8 cellular contexts compared by ENCODE assay signal in genomic region chr1:155080250-155081228, GRCh38. TPM values are rescaled to one million over a fixed set of nuclear protein-coding genes. Genes with fewer than 3 reads are reported as not detected.
A peak's percentile ranks its signal among the peaks of the same experiment; 100 is the strongest.
DNase-seq lines count a peak whose midpoint lies in the region; ATAC-seq, FAIRE-seq and TF ChIP-seq lines count a peak whose summit lies in the region.

No MANE protein-coding gene starts in this region.

- peaks cover 2% of the 10 kb centered on the region for H3K36me3 Mint-ChIP-seq in activated T-cell treated with anti-CD3 and anti-CD28 coated beads, Interleukin-2, amount 50 U/mL, for 24 hours (ENCODE audit: low read depth)

- no peak for FAIRE-seq in keratinocyte (lab: Jason Lieb, UNC)

- CTCF ChIA-PET in RWPE1 (lab: Yijun Ruan, JAX) = interaction anchor here (0.5 to 1.9 kb wide), 5 partner anchors 10 to 88 kb away, joined by 3 to 8 read pairs (median 4); partner anchors contain the start of gene EFNA4

- H3K9ac ChIP-seq in keratinocyte (ENCODE audit: control insufficient read depth, extremely low read depth, insufficient read depth, low read length) = peak overlapping the region; percentile 20

- dilution Hi-C loops in keratinocyte (cut with MboI; ENCODE audit: extremely low pct_ligation_motif_present, low sequenced_read_pairs) = no loop called here

- H3K4me1 Mint-ChIP-seq in activated T-cell treated with anti-CD3 and anti-CD28 coated beads, Interleukin-2, amount 50 U/mL, for 24 hours (ENCODE audit: low read depth) = peaks cover 50% of the 10 kb centered on the region

- no peak overlapping the region for H3K27ac Mint-ChIP-seq in activated T-cell treated with anti-CD3 and anti-CD28 coated beads, Interleukin-2, amount 50 U/mL, for 24 hours

- H3K4me3 ChIP-seq in keratinocyte (ENCODE audit: control insufficient read depth in 2 of 3, extremely low read depth in 1 of 3, insufficient read depth in 2 of 3, low read depth in 1 of 3, low read length in 3 of 3) = peak overlapping the region; percentile 51 to 69 (median 64)

- no peak overlapping the region for H2AFZ ChIP-seq in keratinocyte (ENCODE audit: control insufficient read depth, low read length)

- DNase-seq in EH (ENCODE audit: low read depth) = peak; percentile 19
- peak; percentile 35 for DNase-seq in NCI-H146 treated with DMSO at 0.1 percent for 48 hours (lab: John Stamatoyannopoulos, UW; ENCODE audit: unreplicated experiment)
- peak; percentile 52 for DNase-seq in activated T-cell treated with anti-CD3 and anti-CD28 coated beads, Interleukin-2, amount 50 U/mL, for 24 hours
- no peak for DNase-seq in keratinocyte (ENCODE audit: low read depth, low spot score)
- DNase-seq in RWPE1 (ENCODE audit: low spot score) = no peak
- DNase-seq in NCI-H2029 (lab: John Stamatoyannopoulos, UW) = no peak

- no peaks in the 10 kb centered on the region for H3K36me3 ChIP-seq in keratinocyte (ENCODE audit: control insufficient read depth in 2 of 2, extremely low read depth in 1 of 2, insufficient read depth in 2 of 2, low read length in 2 of 2)

- peaks cover 38% of the 10 kb centered on the region for H3K27me3 ChIP-seq in keratinocyte (ENCODE audit: control insufficient read depth, extremely low read depth, insufficient read depth, low read length)

- H3K27ac ChIP-seq in keratinocyte (ENCODE audit: control insufficient read depth, insufficient read depth, low read length) (no peak overlapping the region), RWPE1 (no peak overlapping the region)

- H3K4me2 ChIP-seq in keratinocyte (ENCODE audit: control insufficient read depth, extremely low read depth, insufficient read depth, low read depth, low read length) = peak overlapping the region; percentile 78

- H3K4me1 ChIP-seq in keratinocyte (ENCODE audit: control insufficient read depth, extremely low read depth, insufficient read depth, low read length) = peaks cover 56% of the 10 kb centered on the region

- no peaks in the 10 kb centered on the region for H3K9me1 ChIP-seq in keratinocyte (ENCODE audit: control insufficient read depth, extremely low read depth, insufficient read depth, low read length)

- no peaks in the 10 kb centered on the region for H3K9me3 Mint-ChIP-seq in activated T-cell treated with anti-CD3 and anti-CD28 coated beads, Interleukin-2, amount 50 U/mL, for 24 hours

- peaks cover 47% of the 10 kb centered on the region for H3K27me3 Mint-ChIP-seq in activated T-cell treated with anti-CD3 and anti-CD28 coated beads, Interleukin-2, amount 50 U/mL, for 24 hours

- H3K9me3 ChIP-seq in keratinocyte (ENCODE audit: control insufficient read depth, low read depth, low read length) = no peaks in the 10 kb centered on the region

- TF ChIP-seq CTCF in keratinocyte (optimal IDR thresholded peaks at IDR 0.05 in 1 of 3, IDR thresholded peaks at IDR 0.05 in 1 of 3, conservative IDR thresholded peaks at IDR 0.05 in 1 of 3; ENCODE audit: extremely low read depth in 1 of 3, insufficient read depth in 2 of 3, low read length in 3 of 3) (no peak), RWPE1 (conservative IDR thresholded peaks at IDR 0.05; ENCODE audit: low read depth) (no peak)

- H3K4me3 Mint-ChIP-seq in activated T-cell treated with anti-CD3 and anti-CD28 coated beads, Interleukin-2, amount 50 U/mL, for 24 hours = no peak overlapping the region

- POLR2A ChIA-PET in RWPE1 (lab: Yijun Ruan, JAX; ENCODE audit: low non-redundant PET) = no interaction called here

- ATAC-seq in HG03025 (IDR thresholded peaks at IDR 0.05; ENCODE audit: low FRiP score, unreplicated experiment) (no peak), GM21786 (IDR thresholded peaks at IDR 0.05; ENCODE audit: unreplicated experiment) (no peak)

- no peaks in the 10 kb centered on the region for H3K79me2 ChIP-seq in keratinocyte (ENCODE audit: control insufficient read depth, insufficient read depth, low read length)

- H4K20me1 ChIP-seq in keratinocyte (ENCODE audit: control insufficient read depth, extremely low read depth, insufficient read depth, low read length) = no peaks in the 10 kb centered on the region

RNA-seq across cellular contexts. Expression of gene EFNA3, which starts 1.9 kb away (rescaled TPM):
- 3.3 to 9.0 TPM (median 4.4 TPM) in 3 replicates for polyA plus RNA-seq in keratinocyte
- polyA plus RNA-seq in keratinocyte (2011; ENCODE audit: low read depth) = 11.6 TPM
- 4.9 and 6.5 TPM in 2 replicates for polyA plus RNA-seq in keratinocyte (2011; cell fraction: cytosol; rRNA removed)
- 4.7 and 4.9 TPM in 2 replicates for polyA plus RNA-seq in keratinocyte (2011; cell fraction: nucleus; rRNA removed)
- polyA plus RNA-seq in keratinocyte (2012; ENCODE audit: low replicate concordance) = 3.9 and 47.4 TPM in 2 replicates
- 3.6 to 8.3 TPM (median 4.2 TPM) in 3 replicates for polyA minus RNA-seq in keratinocyte
- 5.0 TPM for polyA minus RNA-seq in keratinocyte (2011; cell fraction: cytosol; rRNA and poly(A)+ RNA removed)
- 2.5 and 2.8 TPM in 2 replicates for polyA minus RNA-seq in keratinocyte (2011; cell fraction: nucleus; rRNA and poly(A)+ RNA removed)

RNA-seq across cellular contexts. Expression of gene EFNA4, which starts 17.0 kb away (rescaled TPM):
- polyA plus RNA-seq in keratinocyte = 7.6 to 11.0 TPM (median 9.9 TPM) in 3 replicates
- 7.7 TPM for polyA plus RNA-seq in keratinocyte (2011; ENCODE audit: low read depth)
- polyA plus RNA-seq in keratinocyte (2011; cell fraction: cytosol; rRNA removed) = 5.6 and 8.1 TPM in 2 replicates
- 13.7 and 15.9 TPM in 2 replicates for polyA plus RNA-seq in keratinocyte (2011; cell fraction: nucleus; rRNA removed)
- polyA plus RNA-seq in keratinocyte (2012; ENCODE audit: low replicate concordance) = 7.2 and 12.3 TPM in 2 replicates
- polyA minus RNA-seq in keratinocyte = 5.4 to 9.9 TPM (median 7.6 TPM) in 3 replicates
- 12.3 TPM for polyA minus RNA-seq in keratinocyte (2011; cell fraction: cytosol; rRNA and poly(A)+ RNA removed)
- 7.3 and 8.2 TPM in 2 replicates for polyA minus RNA-seq in keratinocyte (2011; cell fraction: nucleus; rRNA and poly(A)+ RNA removed)

RNA-seq across cellular contexts. Expression of gene ADAM15, which starts 29.4 kb away (rescaled TPM):
- 130 to 280 TPM (median 131 TPM) in 3 replicates for polyA plus RNA-seq in keratinocyte
- 106 TPM for polyA plus RNA-seq in keratinocyte (2011; ENCODE audit: low read depth)
- polyA plus RNA-seq in keratinocyte (2011; cell fraction: cytosol; rRNA removed) = 98.3 and 169 TPM in 2 replicates
- polyA plus RNA-seq in keratinocyte (2011; cell fraction: nucleus; rRNA removed) = 313 and 412 TPM in 2 replicates
- polyA plus RNA-seq in keratinocyte (2012; ENCODE audit: low replicate concordance) = 166 and 194 TPM in 2 replicates
- 269 to 455 TPM (median 448 TPM) in 3 replicates for polyA minus RNA-seq in keratinocyte
- polyA minus RNA-seq in keratinocyte (2011; cell fraction: cytosol; rRNA and poly(A)+ RNA removed) = 471 TPM
- polyA minus RNA-seq in keratinocyte (2011; cell fraction: nucleus; rRNA and poly(A)+ RNA removed) = 347 and 394 TPM in 2 replicates

RNA-seq across cellular contexts. Expression of gene DCST1, which starts 46.9 kb away (rescaled TPM):
- polyA plus RNA-seq in keratinocyte = 0.05 TPM in 1 of 3 replicates, not detected in the others
- polyA plus RNA-seq in keratinocyte (2011; ENCODE audit: low read depth) = not detected
- not detected in 2 replicates for polyA plus RNA-seq in keratinocyte (2011; cell fraction: cytosol; rRNA removed)
- polyA plus RNA-seq in keratinocyte (2011; cell fraction: nucleus; rRNA removed) = 0.11 and 0.27 TPM in 2 replicates
- polyA plus RNA-seq in keratinocyte (2012; ENCODE audit: low replicate concordance) = 0.14 TPM in 1 of 2 replicates, not detected in the other
- 0.43 TPM in 1 of 3 replicates, not detected in the others for polyA minus RNA-seq in keratinocyte
- polyA minus RNA-seq in keratinocyte (2011; cell fraction: cytosol; rRNA and poly(A)+ RNA removed) = not detected
- polyA minus RNA-seq in keratinocyte (2011; cell fraction: nucleus; rRNA and poly(A)+ RNA removed) = not detected in 2 replicates

RNA-seq across cellular contexts. Expression of gene DCST2, which starts 47.0 kb away (rescaled TPM):
- polyA plus RNA-seq in keratinocyte = 0.11 to 0.46 TPM (median 0.14 TPM) in 3 replicates
- 0.20 TPM for polyA plus RNA-seq in keratinocyte (2011; ENCODE audit: low read depth)
- 0.06 TPM in 1 of 2 replicates, not detected in the other for polyA plus RNA-seq in keratinocyte (2011; cell fraction: cytosol; rRNA removed)
- 1.0 and 1.1 TPM in 2 replicates for polyA plus RNA-seq in keratinocyte (2011; cell fraction: nucleus; rRNA removed)
- polyA plus RNA-seq in keratinocyte (2012; ENCODE audit: low replicate concordance) = 0.13 and 1.3 TPM in 2 replicates
- 0.16 TPM in 1 of 3 replicates, not detected in the others for polyA minus RNA-seq in keratinocyte
- polyA minus RNA-seq in keratinocyte (2011; cell fraction: cytosol; rRNA and poly(A)+ RNA removed) = not detected
- polyA minus RNA-seq in keratinocyte (2011; cell fraction: nucleus; rRNA and poly(A)+ RNA removed) = not detected in 2 replicates

Comparison
In these comparisons a context has a peak if more than half of its experiments do, and no peak if none do; other contexts are left out.
1. DNase-seq: peak in EH (single experiment), NCI-H146 treated with DMSO at 0.1 percent for 48 hours (single experiment) and activated T-cell treated with anti-CD3 and anti-CD28 coated beads, Interleukin-2, amount 50 U/mL, for 24 hours (single experiment); none in keratinocyte (single experiment), RWPE1 (single experiment) and NCI-H2029 (single experiment).